ENCODE assay signal across 15 cellular contexts in genomic region chr2:178266445-178266844, GRCh38.
"Had no signal": no experiment of that assay in that cellular context is flagged by ENCODE, and none has a peak within 500 bp of the region (broad histone marks: within the 10 kb centered on the region; RNA-seq: fewer than 3 reads in every experiment).

No MANE protein-coding gene starts in this region.

- H3K36me3 ChIP-seq: esophagus muscularis mucosa, left ventricle myocardium inferior, right lobe of liver, thoracic aorta had no signal

- H3K9me3 Mint-ChIP-seq: activated CD4-positive, alpha-beta T cell treated with anti-CD3 and anti-CD28 coated beads, Interleukin-2, amount 10 ng/mL, durations not matched to agents 7 days and 5 days; memory B cell; natural killer cell treated with Interleukin-12 subunit alpha and Interleukin-12 subunit beta and Interleukin-15 and Interleukin-18, amount 100 ng/mL, for 72 hours; T-helper 2 cell treated with Interferon-gamma antibody and Interleukin-4, amounts not matched to agents 5 μg/mL and 100 μg/mL, for 36 hours had no signal

- H3K4me1 Mint-ChIP-seq: activated CD4-positive, alpha-beta T cell treated with anti-CD3 and anti-CD28 coated beads, Interleukin-2, amount 10 ng/mL, durations not matched to agents 7 days and 5 days; memory B cell had no signal

- H3K27me3 Mint-ChIP-seq: activated CD4-positive, alpha-beta T cell treated with anti-CD3 and anti-CD28 coated beads, Interleukin-2, amount 10 ng/mL, durations not matched to agents 7 days and 5 days; activated naive CD8-positive, alpha-beta T cell had no signal

- H3K27ac Mint-ChIP-seq: activated CD4-positive, alpha-beta T cell treated with anti-CD3 and anti-CD28 coated beads, Interleukin-2, amount 10 ng/mL, durations not matched to agents 7 days and 5 days; activated naive CD8-positive, alpha-beta T cell; memory B cell; natural killer cell treated with Interleukin-12 subunit alpha and Interleukin-12 subunit beta and Interleukin-15 and Interleukin-18, amount 100 ng/mL, for 72 hours; T-helper 2 cell treated with Interferon-gamma antibody and Interleukin-4, amounts not matched to agents 5 μg/mL and 100 μg/mL, for 36 hours had no signal

- H3K4me3 Mint-ChIP-seq: activated CD4-positive, alpha-beta T cell treated with anti-CD3 and anti-CD28 coated beads, Interleukin-2, amount 10 ng/mL, durations not matched to agents 7 days and 5 days; activated naive CD8-positive, alpha-beta T cell; memory B cell; natural killer cell treated with Interleukin-12 subunit alpha and Interleukin-12 subunit beta and Interleukin-15 and Interleukin-18, amount 100 ng/mL, for 72 hours; T-helper 2 cell treated with Interferon-gamma antibody and Interleukin-4, amounts not matched to agents 5 μg/mL and 100 μg/mL, for 36 hours had no signal

- H3K27ac ChIP-seq: body of pancreas, coronary artery, esophagus muscularis mucosa, left ventricle myocardium inferior, right lobe of liver, thoracic aorta had no signal

- H3K4me3 ChIP-seq: body of pancreas, coronary artery, esophagus muscularis mucosa, left ventricle myocardium inferior, right lobe of liver, thoracic aorta had no signal

- DNase-seq: activated CD4-positive, alpha-beta T cell treated with anti-CD3 and anti-CD28 coated beads, Interleukin-2, amount 10 ng/mL, durations not matched to agents 7 days and 5 days; activated CD8-positive, alpha-beta memory T cell treated with anti-CD3 and anti-CD28 coated beads for 24 hours; activated gamma-delta T cell treated with Interleukin-2 at 50 U/mL for 16 hours; amygdala; body of pancreas; left ventricle myocardium inferior; occipital lobe; right lobe of liver had no signal

- ATAC-seq: body of pancreas; natural killer cell treated with Interleukin-12 subunit alpha and Interleukin-12 subunit beta and Interleukin-15 and Interleukin-18, amount 100 ng/mL, for 72 hours; right lobe of liver had no signal

- H3K27me3 ChIP-seq: body of pancreas, esophagus muscularis mucosa, right lobe of liver had no signal

- H3K4me1 ChIP-seq: body of pancreas, right lobe of liver had no signal

- H3K9me3 ChIP-seq: body of pancreas, esophagus muscularis mucosa, left ventricle myocardium inferior, right lobe of liver, thoracic aorta had no signal

- H3K36me3 Mint-ChIP-seq: activated naive CD8-positive, alpha-beta T cell; memory B cell; natural killer cell treated with Interleukin-12 subunit alpha and Interleukin-12 subunit beta and Interleukin-15 and Interleukin-18, amount 100 ng/mL, for 72 hours had no signal
